8 cellular contexts compared by ENCODE assay signal in genomic region chr6:63635563-63636515, GRCh38. TPM values are rescaled to one million over a fixed set of nuclear protein-coding genes. Genes with fewer than 3 reads are reported as not detected.
DNase-seq lines count a peak whose midpoint lies in the region; ATAC-seq and TF ChIP-seq lines count a peak whose summit lies in the region.

Gene PHF3, plus strand, starts transcription at chr6:63635802. Its CDS starts 10,750 bp downstream, at chr6:63646552.

- peak within 1 kb of the TSS; percentile 98 for H3K27ac ChIP-seq in left ventricle myocardium inferior (replicated peaks)
- peak within 1 kb of the TSS; percentile 98 to 99 for H3K27ac ChIP-seq in prostate gland
- H3K27ac ChIP-seq in urinary bladder (ENCODE audit: low read depth): peak within 1 kb of the TSS; percentile 91

- peak; percentile 61 for TF ChIP-seq POLR2A in prostate gland (IDR thresholded peaks at IDR 0.05)

- H3K36me3 ChIP-seq in left ventricle myocardium inferior (no peaks in the 10 kb centered on the region), prostate gland (no peaks in the 10 kb centered on the region), urinary bladder (ENCODE audit: insufficient read depth) (no peaks in the 10 kb centered on the region)

- ATAC-seq in GM18499 (IDR thresholded peaks at IDR 0.05; ENCODE audit: insufficient read depth, unreplicated experiment): peak; percentile 64
- ATAC-seq in HG02938 (IDR thresholded peaks at IDR 0.05; ENCODE audit: unreplicated experiment): peak; percentile 66
- peak; percentile 91 for ATAC-seq in T-helper 17 cell

- H3K36me3 Mint-ChIP-seq in T-helper 17 cell (ENCODE audit: low read depth): peaks cover 2% of the 10 kb centered on the region

- H3K27me3 Mint-ChIP-seq in T-helper 17 cell: peaks cover 1% of the 10 kb centered on the region

- peak within 1 kb of the TSS; percentile 99 for H3K27ac Mint-ChIP-seq in T-helper 17 cell

- under 1% methylated on average over 103 of the region's 127 CpGs for WGBS in prostate gland
- under 1% methylated on average over 127 of the region's 127 CpGs for WGBS in urinary bladder

- H3K27me3 ChIP-seq in left ventricle myocardium inferior (ENCODE audit: low read depth) (no peaks in the 10 kb centered on the region), prostate gland (replicated peaks; ENCODE audit: insufficient read depth) (no peaks in the 10 kb centered on the region)

- peak within 1 kb of the TSS; percentile 99 for H3K4me3 Mint-ChIP-seq in T-helper 17 cell

- H3K4me1 Mint-ChIP-seq in T-helper 17 cell: peaks cover 41% of the 10 kb centered on the region

- H3K4me3 ChIP-seq in left ventricle myocardium inferior: peak within 1 kb of the TSS; percentile 99
- H3K4me3 ChIP-seq in prostate gland: peak within 1 kb of the TSS; percentile 85 to 91
- peak within 1 kb of the TSS; percentile 93 for H3K4me3 ChIP-seq in urinary bladder (ENCODE audit: low read depth, low read length)

- intact Hi-C loops in left ventricle myocardium inferior (cut with micrococcal nuclease): no loop called here
- intact Hi-C loops in prostate gland (cut with DNase I): loop anchor here (5.0 kb wide), 1 partner anchor 64 kb away; the partner anchor contains the start of genes LOC128125822 and PTP4A1

- H3K9me3 ChIP-seq in T-helper 17 cell (ENCODE audit: control insufficient read depth, low read length, poor library complexity, severe bottlenecking) (no peaks in the 10 kb centered on the region), left ventricle myocardium inferior (replicated peaks) (no peaks in the 10 kb centered on the region), prostate gland (no peaks in the 10 kb centered on the region)

- H3K4me1 ChIP-seq in left ventricle myocardium inferior: peaks cover 62% of the 10 kb centered on the region
- peaks cover 6% of the 10 kb centered on the region for H3K4me1 ChIP-seq in prostate gland (replicated peaks)
- no peaks in the 10 kb centered on the region for H3K4me1 ChIP-seq in urinary bladder (ENCODE audit: insufficient read depth)

- peak; percentile 20 for TF ChIP-seq CTCF in left ventricle myocardium inferior (IDR thresholded peaks at IDR 0.05; ENCODE audit: borderline replicate concordance)
- peak in 2 of 4 experiments; percentile 34 to 37 for TF ChIP-seq CTCF in prostate gland (IDR thresholded peaks at IDR 0.05)

- DNase-seq in NCI-H187 (lab: John Stamatoyannopoulos, UW): peak; percentile 67 to 91
- DNase-seq in T-helper 17 cell: peak; percentile 85 to 91 (median 90)
- peak; percentile 52 to 97 (median 90) for DNase-seq in amygdala (lab: John Stamatoyannopoulos, UW)
- DNase-seq in left ventricle myocardium inferior: peak; percentile 91
- peak; percentile 89 for DNase-seq in prostate gland (ENCODE audit: low spot score)

RNA-seq across cellular contexts. Expression of gene PHF3, which starts in this region (rescaled TPM):
- total RNA-seq in T-helper 17 cell (10 to 100 TPM; 87.6 to 88.3 TPM), left ventricle myocardium inferior (32.0 TPM), prostate gland (10 to 100 TPM; 47.6 to 63.9 TPM), urinary bladder (124 TPM)
- polyA plus RNA-seq in urinary bladder: 21.9 TPM

Comparison
In these comparisons a context has a peak if more than half of its experiments do, and no peak if none do; other contexts are left out.
1. Peak in every context shown above with its lines: DNase-seq, ATAC-seq, H3K4me3 ChIP-seq and H3K27ac ChIP-seq.